In genomic region chr3:192068464-192069254, GRCh38 we compare ENCODE assay signal across 15 cellular contexts.
DNase-seq lines count a peak whose midpoint lies in the region; ATAC-seq and FAIRE-seq lines count a peak whose summit lies in the region.
"Had no signal": no experiment of that assay in that cellular context is flagged by ENCODE, and none has a peak within 500 bp of the region (broad histone marks: within the 10 kb centered on the region; RNA-seq: fewer than 3 reads in every experiment).

No MANE protein-coding gene starts in this region.

- peak; percentile 80 for FAIRE-seq in GM18507 (lab: Jason Lieb, UNC)

- DNase-seq in GM18507 (ENCODE audit: extremely low spot score, insufficient read length, low read depth) (no peak), NCI-H1436 treated with DMSO at 0.1 percent for 48 hours (lab: John Stamatoyannopoulos, UW) (no peak), NCI-H69 (lab: John Stamatoyannopoulos, UW) (no peak), superior temporal gyrus (ENCODE audit: extremely low spot score) (no peak), NCI-H1417 (lab: John Stamatoyannopoulos, UW) (no peak)
- DNase-seq: activated CD4-positive, alpha-beta T cell treated with anti-CD3 and anti-CD28 coated beads, Interleukin-2, amount 10 ng/mL, durations not matched to agents 7 days and 5 days; activated naive CD4-positive, alpha-beta T cell treated with anti-CD3 and anti-CD28 coated beads, Interleukin-2, amount 50 U/mL, for 16 hours; central memory CD4-positive, alpha-beta T cell; IMR-90; NCI-H187 treated with DMSO at 0.1 percent for 48 hours; substantia nigra; SW 1271 had no signal

- ATAC-seq in GM19468 (IDR thresholded peaks at IDR 0.05; ENCODE audit: extremely low read depth, unreplicated experiment) (peak; percentile 63), HG02884 (IDR thresholded peaks at IDR 0.05; ENCODE audit: unreplicated experiment) (peak; percentile 87), HG03571 (IDR thresholded peaks at IDR 0.05; ENCODE audit: unreplicated experiment) (peak; percentile 64)
